In the genomic region with DNA sequence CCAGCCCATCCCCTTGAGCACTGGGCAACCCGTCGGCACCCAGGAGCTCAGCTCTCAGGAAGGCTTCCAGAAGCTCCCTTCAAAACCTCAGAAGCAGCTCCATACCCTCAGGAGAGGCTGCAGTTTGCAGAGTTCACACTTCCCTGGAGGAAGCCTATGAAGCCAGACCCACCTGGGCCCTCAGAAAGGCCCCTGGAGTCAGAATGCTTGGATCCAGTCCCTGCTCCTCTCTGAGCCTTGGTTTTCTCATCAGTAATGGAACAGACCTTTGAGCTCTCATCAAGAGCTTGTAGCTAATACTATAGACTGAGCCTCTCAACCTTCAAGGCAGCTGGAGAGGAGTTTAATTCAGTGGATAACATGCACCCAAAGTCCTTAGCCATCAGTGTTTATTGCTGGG, we compare ENCODE assay signal across 27 cellular contexts.
A peak's percentile ranks its signal among the peaks of the same experiment; 100 is the strongest.
DNase-seq lines count a peak whose midpoint lies in the region; ATAC-seq, FAIRE-seq and TF ChIP-seq lines count a peak whose summit lies in the region.
"Had no signal": no experiment of that assay in that cellular context is flagged by ENCODE, and none has a peak within 500 bp of the region (broad histone marks: within the 10 kb centered on the region; RNA-seq: fewer than 3 reads in every experiment).

No MANE protein-coding gene starts in this region.

- BruUV-seq in MCF 10A (replicated peaks; lab: Mats Ljungman, UMichigan) = no TSS peak

- H3K27ac Mint-ChIP-seq in MCF 10A (ENCODE audit: low read depth, unreplicated experiment) = peak overlapping the region; percentile 92
- H3K27ac Mint-ChIP-seq in HFFc6 = peak overlapping the region; percentile 100
- H3K27ac Mint-ChIP-seq in T-helper 17 cell = peak overlapping the region; percentile 87
- H3K27ac Mint-ChIP-seq in stimulated activated effector memory CD8-positive, alpha-beta T cell treated with anti-CD3 and anti-CD28 coated beads, Interleukin-12 subunit alpha, Interleukin-12 subunit beta, amount 100 ng/mL, for 72 hours = peak overlapping the region; percentile 36
- H3K27ac Mint-ChIP-seq: activated CD4-positive, alpha-beta T cell treated with anti-CD3 and anti-CD28 coated beads for 36 hours; mesothelial cell of epicardium; natural killer cell treated with Interleukin-12 subunit alpha and Interleukin-12 subunit beta and Interleukin-15 and Interleukin-18, amount 100 ng/mL, for 72 hours had no signal

- TF ChIP-seq CTCF in MCF 10A (IDR thresholded peaks at IDR 0.05; ENCODE audit: unreplicated experiment) = no peak
- TF ChIP-seq CTCF in breast epithelium (IDR thresholded peaks at IDR 0.05) = no peak
- TF ChIP-seq CTCF in HFFc6 (IDR thresholded peaks at IDR 0.05) = no peak
- no peak for TF ChIP-seq CTCF in gastroesophageal sphincter (IDR thresholded peaks at IDR 0.05)
- TF ChIP-seq CTCF in suprapubic skin (IDR thresholded peaks at IDR 0.05) = no peak
- no peak for TF ChIP-seq CTCF in kidney (IDR thresholded peaks at IDR 0.05; ENCODE audit: borderline replicate concordance, extremely low read depth, insufficient read depth)

- DNase-seq in MCF 10A (ENCODE audit: unreplicated experiment) (no peak), breast epithelium (ENCODE audit: low spot score in 2 of 2) (no peak), HFFc6 (no peak), T-helper 17 cell (no peak), suprapubic skin (ENCODE audit: low spot score in 2 of 2) (no peak), kidney (no peak)
- no peak for DNase-seq in stimulated activated effector memory CD8-positive, alpha-beta T cell treated with anti-CD3 and anti-CD28 coated beads, Interleukin-12 subunit alpha, Interleukin-12 subunit beta, amount 100 ng/mL, for 72 hours (ENCODE audit: low spot score in 2 of 2)
- DNase-seq: activated CD4-positive, alpha-beta T cell treated with anti-CD3 and anti-CD28 coated beads for 36 hours; aorta; C1 segment of cervical spinal cord; DMS 273 treated with DMSO at 0.1 percent for 48 hours; dorsolateral prefrontal cortex; GOT3; head of caudate nucleus; Karpas-422; NCI-H187; OCI-M1 had no signal

- H3K4me1 ChIP-seq in breast epithelium = peaks cover under 1 to 5% of the 10 kb centered on the region in 2 donors
- H3K4me1 ChIP-seq in gastroesophageal sphincter = peaks cover 0 to 29% (median 21%) of the 10 kb centered on the region in 3 donors
- peaks cover 40% of the 10 kb centered on the region for H3K4me1 ChIP-seq in suprapubic skin
- H3K4me1 ChIP-seq in kidney (ENCODE audit: control insufficient read depth in 1 of 2, insufficient read depth in 1 of 2, low read depth in 1 of 2, low read length in 2 of 2) = peaks cover 6 to 13% of the 10 kb centered on the region in 2 donors
- H3K4me1 ChIP-seq: A549 had no signal

- H3K36me3 ChIP-seq in breast epithelium (no peaks in the 10 kb centered on the region), gastroesophageal sphincter (no peaks in the 10 kb centered on the region), suprapubic skin (no peaks in the 10 kb centered on the region), kidney (ENCODE audit: control insufficient read depth in 1 of 2, insufficient read depth in 2 of 2, low read length in 2 of 2) (no peaks in the 10 kb centered on the region)

- FAIRE-seq in kidney (lab: Jason Lieb, UNC) = no peak
- FAIRE-seq: A549, G401.6 had no signal

- TF ChIP-seq POLR2A in breast epithelium (IDR thresholded peaks at IDR 0.05) (no peak), gastroesophageal sphincter (IDR thresholded peaks at IDR 0.05) (no peak), suprapubic skin (IDR thresholded peaks at IDR 0.05) (no peak)

- no peaks in the 10 kb centered on the region for H3K27me3 Mint-ChIP-seq in MCF 10A (ENCODE audit: insufficient read depth, unreplicated experiment)
- peaks cover 4% of the 10 kb centered on the region for H3K27me3 Mint-ChIP-seq in HFFc6 (ENCODE audit: insufficient read depth)
- no peaks in the 10 kb centered on the region for H3K27me3 Mint-ChIP-seq in T-helper 17 cell
- H3K27me3 Mint-ChIP-seq: activated CD4-positive, alpha-beta T cell treated with anti-CD3 and anti-CD28 coated beads for 36 hours; central memory CD8-positive, alpha-beta T cell; natural killer cell treated with Interleukin-12 subunit alpha and Interleukin-12 subunit beta and Interleukin-15 and Interleukin-18, amount 100 ng/mL, for 72 hours had no signal

- peaks cover 7% of the 10 kb centered on the region for H3K9me3 Mint-ChIP-seq in MCF 10A (ENCODE audit: unreplicated experiment)
- H3K9me3 Mint-ChIP-seq in HFFc6 = peaks cover 7% of the 10 kb centered on the region
- no peaks in the 10 kb centered on the region for H3K9me3 Mint-ChIP-seq in stimulated activated effector memory CD8-positive, alpha-beta T cell treated with anti-CD3 and anti-CD28 coated beads, Interleukin-12 subunit alpha, Interleukin-12 subunit beta, amount 100 ng/mL, for 72 hours
- H3K9me3 Mint-ChIP-seq: central memory CD8-positive, alpha-beta T cell; natural killer cell treated with Interleukin-12 subunit alpha and Interleukin-12 subunit beta and Interleukin-15 and Interleukin-18, amount 100 ng/mL, for 72 hours had no signal

- H3K9ac ChIP-seq in kidney (ENCODE audit: low read length in 2 of 2) = no peak overlapping the region

- H3K4me3 Mint-ChIP-seq in MCF 10A (ENCODE audit: unreplicated experiment) (no peak overlapping the region), HFFc6 (no peak overlapping the region), T-helper 17 cell (peak overlapping the region; percentile 15)
- H3K4me3 Mint-ChIP-seq in stimulated activated effector memory CD8-positive, alpha-beta T cell treated with anti-CD3 and anti-CD28 coated beads, Interleukin-12 subunit alpha, Interleukin-12 subunit beta, amount 100 ng/mL, for 72 hours = no peak overlapping the region
- H3K4me3 Mint-ChIP-seq: activated CD4-positive, alpha-beta T cell treated with anti-CD3 and anti-CD28 coated beads for 36 hours; central memory CD8-positive, alpha-beta T cell; mesothelial cell of epicardium; natural killer cell treated with Interleukin-12 subunit alpha and Interleukin-12 subunit beta and Interleukin-15 and Interleukin-18, amount 100 ng/mL, for 72 hours had no signal

- no peak for TF ChIP-seq EP300 in gastroesophageal sphincter (IDR thresholded peaks at IDR 0.05)
- no peak for TF ChIP-seq EP300 in suprapubic skin (IDR thresholded peaks at IDR 0.05)

- POLR2A ChIA-PET in MCF 10A (lab: Yijun Ruan, JAX) = interaction anchor here (3.4 kb wide), 1 partner anchor 26 kb away, joined by 20 read pairs; no protein-coding TSS in a partner anchor

- H3K36me3 Mint-ChIP-seq in MCF 10A (ENCODE audit: insufficient read depth, unreplicated experiment) (no peaks in the 10 kb centered on the region), HFFc6 (ENCODE audit: low read depth) (peaks cover 8% of the 10 kb centered on the region; the same call in 1 of the 2 replicates), T-helper 17 cell (ENCODE audit: low read depth) (no peaks in the 10 kb centered on the region)
- H3K36me3 Mint-ChIP-seq in stimulated activated effector memory CD8-positive, alpha-beta T cell treated with anti-CD3 and anti-CD28 coated beads, Interleukin-12 subunit alpha, Interleukin-12 subunit beta, amount 100 ng/mL, for 72 hours = no peaks in the 10 kb centered on the region
- H3K36me3 Mint-ChIP-seq: activated naive CD4-positive, alpha-beta T cell treated with anti-CD3 and anti-CD28 coated beads, Interleukin-2, amount 50 U/mL, for 72 hours; natural killer cell treated with Interleukin-12 subunit alpha and Interleukin-12 subunit beta and Interleukin-15 and Interleukin-18, amount 100 ng/mL, for 72 hours had no signal

- no peaks in the 10 kb centered on the region for H3K9me3 ChIP-seq in breast epithelium
- no peaks in the 10 kb centered on the region for H3K9me3 ChIP-seq in T-helper 17 cell (ENCODE audit: control insufficient read depth, low read length, poor library complexity, severe bottlenecking)
- no peaks in the 10 kb centered on the region for H3K9me3 ChIP-seq in gastroesophageal sphincter
- H3K9me3 ChIP-seq in suprapubic skin = no peaks in the 10 kb centered on the region
- H3K9me3 ChIP-seq in kidney (ENCODE audit: control insufficient read depth in 1 of 2, low read length in 2 of 2) = no peaks in the 10 kb centered on the region
- H3K9me3 ChIP-seq: A549 had no signal

- CTCF ChIA-PET in MCF 10A (lab: Yijun Ruan, JAX) = interaction anchor here (1.2 to 1.3 kb wide), 2 partner anchors 27 to 50 kb away, joined by 4 read pairs; no protein-coding TSS in a partner anchor

- WGBS in gastroesophageal sphincter (ENCODE audit: low coverage in 1 of 2), 2 donors = no CpG with 5 or more reads among the region's 2 CpGs
- 70% methylated on average over 2 of the region's 2 CpGs for WGBS in suprapubic skin

- intact Hi-C loops in MCF 10A (cut with micrococcal nuclease) = no loop called here
- intact Hi-C loops in breast epithelium (cut with DNase I; ENCODE audit: low total_unique reads) = loop anchor here (10.0 kb wide), 1 partner anchor 1037 kb away; no protein-coding TSS in a partner anchor
- intact Hi-C loops in kidney (cut with DNase I) = no loop called here

- ATAC-seq in T-helper 17 cell (no peak), gastroesophageal sphincter (no peak)
- ATAC-seq in stimulated activated effector memory CD8-positive, alpha-beta T cell treated with anti-CD3 and anti-CD28 coated beads, Interleukin-12 subunit alpha, Interleukin-12 subunit beta, amount 100 ng/mL, for 72 hours = no peak
- ATAC-seq: A549; activated CD4-positive, alpha-beta T cell treated with anti-CD3 and anti-CD28 coated beads for 36 hours; activated naive CD4-positive, alpha-beta T cell treated with anti-CD3 and anti-CD28 coated beads, Interleukin-2, amount 50 U/mL, for 72 hours; left lobe of liver; natural killer cell treated with Interleukin-12 subunit alpha and Interleukin-12 subunit beta and Interleukin-15 and Interleukin-18, amount 100 ng/mL, for 72 hours; Right ventricle myocardium inferior; sciatic nerve had no signal

- H3K27ac ChIP-seq in breast epithelium (peak overlapping the region in 1 of 2 donors; percentile 2), gastroesophageal sphincter (no peak overlapping the region), suprapubic skin (no peak overlapping the region), kidney (ENCODE audit: low read depth in 2 of 2, low read length in 2 of 2) (no peak overlapping the region)
- H3K27ac ChIP-seq: A549, dorsolateral prefrontal cortex had no signal

- H3K27me3 ChIP-seq in breast epithelium (no peaks in the 10 kb centered on the region), gastroesophageal sphincter (no peaks in the 10 kb centered on the region), suprapubic skin (no peaks in the 10 kb centered on the region)
- H3K27me3 ChIP-seq: dorsolateral prefrontal cortex had no signal

- peaks cover 61% of the 10 kb centered on the region for H3K4me1 Mint-ChIP-seq in MCF 10A (ENCODE audit: insufficient read depth, unreplicated experiment)
- H3K4me1 Mint-ChIP-seq in HFFc6 (ENCODE audit: low read depth) = peaks cover 74% of the 10 kb centered on the region
- H3K4me1 Mint-ChIP-seq in T-helper 17 cell = peaks cover 42% of the 10 kb centered on the region
- H3K4me1 Mint-ChIP-seq in stimulated activated effector memory CD8-positive, alpha-beta T cell treated with anti-CD3 and anti-CD28 coated beads, Interleukin-12 subunit alpha, Interleukin-12 subunit beta, amount 100 ng/mL, for 72 hours = peaks cover 43% of the 10 kb centered on the region

- H3K4me3 ChIP-seq in breast epithelium (no peak overlapping the region), gastroesophageal sphincter (no peak overlapping the region), suprapubic skin (no peak overlapping the region), kidney (ENCODE audit: low read length in 2 of 2) (no peak overlapping the region)
- H3K4me3 ChIP-seq: A549, dorsolateral prefrontal cortex had no signal

Comparison
In these comparisons a context has a peak if more than half of its experiments do, and no peak if none do; other contexts are left out.
1. H3K27ac Mint-ChIP-seq: peak in every context shown above with its lines; median percentile 100 in HFFc6; 92 in MCF 10A; 87 in T-helper 17 cell; 36 in stimulated activated effector memory CD8-positive, alpha-beta T cell treated with anti-CD3 and anti-CD28 coated beads, Interleukin-12 subunit alpha, Interleukin-12 subunit beta, amount 100 ng/mL, for 72 hours.